11 cellular contexts compared by ENCODE assay signal in genomic region chr6:100573169-100573568, GRCh38.
DNase-seq lines count a peak whose midpoint lies in the region; ATAC-seq and TF ChIP-seq lines count a peak whose summit lies in the region.
"Had no signal": no experiment of that assay in that cellular context is flagged by ENCODE, and none has a peak within 500 bp of the region (broad histone marks: within the 10 kb centered on the region; RNA-seq: fewer than 3 reads in every experiment).

No MANE protein-coding gene starts in this region.

- H3K9me2 ChIP-seq in GM23248 (ENCODE audit: insufficient read depth) = no peaks in the 10 kb centered on the region

- peak; percentile 22 for TF ChIP-seq CTCF in foreskin fibroblast (IDR thresholded peaks at IDR 0.05; ENCODE audit: low read depth, low read length)

- intact Hi-C loops in right cardiac atrium (cut with DNase I) = no loop called here

- no peak overlapping the region for H3K27ac Mint-ChIP-seq in activated naive CD4-positive, alpha-beta T cell treated with anti-CD3 and anti-CD28 coated beads, Interleukin-2, amount 10 ng/mL, durations not matched to agents 7 days and 5 days

- H3K27me3 ChIP-seq in GM23248 (replicated peaks; ENCODE audit: insufficient read depth) (no peaks in the 10 kb centered on the region), right cardiac atrium (ENCODE audit: control insufficient read depth, insufficient read depth) (no peaks in the 10 kb centered on the region)
- H3K27me3 ChIP-seq: testis had no signal

- H3K4me2 ChIP-seq in GM23248 (ENCODE audit: unreplicated experiment) = no peak overlapping the region

- no peaks in the 10 kb centered on the region for H3K79me2 ChIP-seq in GM23248 (ENCODE audit: insufficient read depth)

- DNase-seq in A172 (ENCODE audit: low spot score) (peak; percentile 34), GM23248 (peak; percentile 75), RPMI7951 (ENCODE audit: low read depth) (peak; percentile 54), foreskin fibroblast (peak; percentile 38 to 80), right cardiac atrium (no peak), SHP77 treated with DMSO at 0.1 percent for 48 hours (lab: John Stamatoyannopoulos, UW) (no peak)
- no peak for DNase-seq in activated naive CD4-positive, alpha-beta T cell treated with anti-CD3 and anti-CD28 coated beads, Interleukin-2, amount 10 ng/mL, durations not matched to agents 7 days and 5 days
- DNase-seq: effector CD8-positive, alpha-beta T cell; NCI-H2171; testis had no signal

- in situ Hi-C loops in GM23248 (cut with MboI) = no loop called here

- H3K4me1 Mint-ChIP-seq in activated naive CD4-positive, alpha-beta T cell treated with anti-CD3 and anti-CD28 coated beads, Interleukin-2, amount 10 ng/mL, durations not matched to agents 7 days and 5 days = peaks cover 4% of the 10 kb centered on the region

- no peak overlapping the region for H2AFZ ChIP-seq in GM23248

- H3K36me3 ChIP-seq in GM23248 (ENCODE audit: low read depth) = peaks cover 4% of the 10 kb centered on the region; the same call in 1 of the 2 replicates

- CTCF ChIA-PET in activated naive CD4-positive, alpha-beta T cell treated with anti-CD3 and anti-CD28 coated beads, Interleukin-2, amount 10 ng/mL, durations not matched to agents 7 days and 5 days (lab: Charles Lee) = no interaction called here

- H3K4me3 ChIP-seq in GM23248 (no peak overlapping the region), foreskin fibroblast (ENCODE audit: low read depth in 1 of 2, low read length in 2 of 2) (no peak overlapping the region), right cardiac atrium (ENCODE audit: low read length) (no peak overlapping the region)
- H3K4me3 ChIP-seq: testis had no signal

- H3K9ac ChIP-seq in GM23248 = no peak overlapping the region

- H3F3A ChIP-seq in GM23248 (ENCODE audit: insufficient read depth) = peaks cover 5% of the 10 kb centered on the region

- H3K9me3 ChIP-seq in GM23248 (ENCODE audit: low read depth) (no peaks in the 10 kb centered on the region), right cardiac atrium (ENCODE audit: control insufficient read depth, low read length) (no peaks in the 10 kb centered on the region)
- H3K9me3 ChIP-seq: testis had no signal

- no peaks in the 10 kb centered on the region for H4K20me1 ChIP-seq in GM23248 (ENCODE audit: insufficient read depth)

- peaks cover 24% of the 10 kb centered on the region for H3K36me3 Mint-ChIP-seq in activated naive CD4-positive, alpha-beta T cell treated with anti-CD3 and anti-CD28 coated beads, Interleukin-2, amount 10 ng/mL, durations not matched to agents 7 days and 5 days

- no peak overlapping the region for H3K4me3 Mint-ChIP-seq in activated naive CD4-positive, alpha-beta T cell treated with anti-CD3 and anti-CD28 coated beads, Interleukin-2, amount 10 ng/mL, durations not matched to agents 7 days and 5 days

- no peaks in the 10 kb centered on the region for H3K9me3 Mint-ChIP-seq in activated naive CD4-positive, alpha-beta T cell treated with anti-CD3 and anti-CD28 coated beads, Interleukin-2, amount 10 ng/mL, durations not matched to agents 7 days and 5 days

- H3K27ac ChIP-seq in GM23248 (no peak overlapping the region; the same call in 1 of the 2 replicates), right cardiac atrium (ENCODE audit: low read length) (no peak overlapping the region)
- H3K27ac ChIP-seq: testis had no signal

- H3K4me1 ChIP-seq in GM23248 (ENCODE audit: insufficient read depth) = no peaks in the 10 kb centered on the region
- no peaks in the 10 kb centered on the region for H3K4me1 ChIP-seq in right cardiac atrium (ENCODE audit: control insufficient read depth, insufficient read depth, low read length)
- H3K4me1 ChIP-seq: testis had no signal

- no peak for ATAC-seq in HG03280 (IDR thresholded peaks at IDR 0.05; ENCODE audit: unreplicated experiment)
- no peak for ATAC-seq in right cardiac atrium

- H3K27me3 Mint-ChIP-seq in activated naive CD4-positive, alpha-beta T cell treated with anti-CD3 and anti-CD28 coated beads, Interleukin-2, amount 10 ng/mL, durations not matched to agents 7 days and 5 days = no peaks in the 10 kb centered on the region

Comparison
In these comparisons a context has a peak if more than half of its experiments do, and no peak if none do; other contexts are left out.
1. DNase-seq: peak in A172 (single experiment), GM23248 (single experiment), RPMI7951 (single experiment) and foreskin fibroblast (2 of 2); none in right cardiac atrium (0 of 3), activated naive CD4-positive, alpha-beta T cell treated with anti-CD3 and anti-CD28 coated beads, Interleukin-2, amount 10 ng/mL, durations not matched to agents 7 days and 5 days (single experiment) and SHP77 treated with DMSO at 0.1 percent for 48 hours (single experiment).